17 cellular contexts compared by ENCODE assay signal in the genomic region with DNA sequence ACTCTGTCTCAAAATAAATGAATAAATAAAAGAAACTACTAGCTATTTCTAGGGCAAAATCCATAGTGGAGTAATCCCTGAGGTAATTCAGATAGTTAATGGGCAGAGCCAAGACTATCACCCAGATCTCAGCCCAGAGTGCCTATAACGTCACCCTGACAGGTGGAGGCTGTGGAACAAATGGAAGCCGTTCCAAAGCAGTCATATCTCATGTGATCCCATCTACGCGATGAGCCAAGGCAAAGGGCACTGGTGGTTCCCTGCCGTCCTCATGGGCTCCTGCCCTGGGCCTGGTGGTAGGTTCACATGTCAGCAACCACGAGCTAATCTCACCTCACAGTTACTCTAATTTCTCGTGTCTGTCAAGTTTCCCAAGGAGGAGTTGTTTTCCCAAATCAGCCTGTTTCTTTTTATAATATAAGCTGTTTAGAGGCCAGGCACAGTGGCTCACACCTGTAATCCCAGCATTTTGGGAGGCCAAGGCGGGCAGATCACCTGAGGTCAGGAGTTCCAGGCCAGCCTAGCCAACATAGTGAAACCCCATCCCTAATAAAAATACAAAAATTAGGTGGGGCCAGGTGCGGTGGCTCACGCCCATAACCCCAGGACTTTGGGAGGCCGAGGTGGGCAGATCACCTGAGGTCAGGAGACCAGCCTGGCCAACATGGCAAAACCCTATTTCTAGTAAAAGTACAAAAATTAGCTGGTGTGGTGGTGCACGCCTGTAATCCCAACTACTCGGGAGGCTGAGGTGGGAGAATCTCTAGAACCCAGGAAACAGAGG. TPM values are rescaled to one million over a fixed set of nuclear protein-coding genes. Genes with fewer than 3 reads are reported as not detected.
DNase-seq lines count a peak whose midpoint lies in the region; ATAC-seq and TF ChIP-seq lines count a peak whose summit lies in the region.
"Had no signal": no experiment of that assay in that cellular context is flagged by ENCODE, and none has a peak within 500 bp of the region (broad histone marks: within the 10 kb centered on the region; RNA-seq: fewer than 3 reads in every experiment).

No MANE protein-coding gene starts in this region.

- H3K36me3 Mint-ChIP-seq in activated naive CD8-positive, alpha-beta T cell: peaks cover 3% of the 10 kb centered on the region
- H3K36me3 Mint-ChIP-seq in activated naive CD8-positive, alpha-beta T cell treated with anti-CD3 and anti-CD28 coated beads for 36 hours: peaks cover 19% of the 10 kb centered on the region
- H3K36me3 Mint-ChIP-seq in activated B cell treated with CpG ODN at 0.5 μM for 24 hours (ENCODE audit: low read depth) (peaks cover 39% of the 10 kb centered on the region), naive B cell (peaks cover 5 to 8% of the 10 kb centered on the region in 2 donors)
- H3K36me3 Mint-ChIP-seq in stimulated activated memory B cell treated with anti-CD40 and anti-IgM and Interleukin-4, amounts not matched to agents 10 μg/mL and 1 μg/mL and 100 μg/mL, for 72 hours: peaks cover 20% of the 10 kb centered on the region

- ATAC-seq in activated B cell treated with CpG ODN at 0.5 μM for 24 hours (ENCODE audit: low read depth) (no peak), naive B cell (ENCODE audit: low read depth in 2 of 2) (no peak), PC-3 (no peak)
- no peak for ATAC-seq in stimulated activated memory B cell treated with anti-CD40 and anti-IgM and Interleukin-4, amounts not matched to agents 10 μg/mL and 1 μg/mL and 100 μg/mL, for 72 hours
- ATAC-seq in activated CD4-positive, CD25-positive, alpha-beta regulatory T cell treated with anti-CD3 and anti-CD28 coated beads, Interleukin-2, amount 50 U/mL, for 24 hours: no peak

- no peak overlapping the region for H3K4me2 ChIP-seq in PC-3 (ENCODE audit: low read length)

- peaks cover 22% of the 10 kb centered on the region for H3K36me3 ChIP-seq in WERI-Rb-1
- peaks cover 9% of the 10 kb centered on the region; the same call in 1 of the 2 replicates for H3K36me3 ChIP-seq in PC-3 (ENCODE audit: low read depth, low read length)

- H3K79me2 ChIP-seq in PC-3 (ENCODE audit: low read length): no peaks in the 10 kb centered on the region

- no peak overlapping the region for H2AFZ ChIP-seq in PC-3 (ENCODE audit: low read length)

- H3K4me3 Mint-ChIP-seq in activated naive CD8-positive, alpha-beta T cell: no peak overlapping the region
- no peak overlapping the region for H3K4me3 Mint-ChIP-seq in activated naive CD8-positive, alpha-beta T cell treated with anti-CD3 and anti-CD28 coated beads for 36 hours
- H3K4me3 Mint-ChIP-seq in activated B cell treated with CpG ODN at 0.5 μM for 24 hours (no peak overlapping the region), naive B cell (no peak overlapping the region)
- H3K4me3 Mint-ChIP-seq in stimulated activated memory B cell treated with anti-CD40 and anti-IgM and Interleukin-4, amounts not matched to agents 10 μg/mL and 1 μg/mL and 100 μg/mL, for 72 hours: no peak overlapping the region
- H3K4me3 Mint-ChIP-seq: CD14-positive monocyte, H9 had no signal

- CTCF ChIA-PET in activated B cell treated with CpG ODN at 0.5 μM for 24 hours (lab: Charles Lee): interaction anchor here (0.8 to 1.3 kb wide), 2 partner anchors 56 to 113 kb away, joined by 3 read pairs; no protein-coding TSS in a partner anchor
- CTCF ChIA-PET in PC-3 (lab: Charles Lee): no interaction called here

- no peak for DNase-seq in activated naive CD8-positive, alpha-beta T cell treated with anti-CD3 and anti-CD28 coated beads for 36 hours
- DNase-seq in activated B cell treated with CpG ODN at 0.5 μM for 24 hours (no peak), naive B cell (no peak), WERI-Rb-1 (no peak), PC-3 (no peak)
- DNase-seq: H9; NCI-H1436; NCI-H2107; NCI-H345; NCI-H526 treated with DMSO at 0.1 percent for 48 hours; NK-92 treated with Interleukin-12 subunit alpha and Interleukin-12 subunit beta, amount 100 ng/mL, for 24 hours; OCI-M1 had no signal

- no peaks in the 10 kb centered on the region for H3K9me2 ChIP-seq in PC-3 (replicated peaks; ENCODE audit: low read length)

- peak overlapping the region; percentile 78 for H3K27ac Mint-ChIP-seq in activated naive CD8-positive, alpha-beta T cell
- no peak overlapping the region for H3K27ac Mint-ChIP-seq in activated naive CD8-positive, alpha-beta T cell treated with anti-CD3 and anti-CD28 coated beads for 36 hours
- peak overlapping the region; percentile 5 for H3K27ac Mint-ChIP-seq in activated B cell treated with CpG ODN at 0.5 μM for 24 hours
- H3K27ac Mint-ChIP-seq in naive B cell: peak overlapping the region in 4 of 6 donors; percentile 68 to 88 (median 74)
- H3K27ac Mint-ChIP-seq in stimulated activated memory B cell treated with anti-CD40 and anti-IgM and Interleukin-4, amounts not matched to agents 10 μg/mL and 1 μg/mL and 100 μg/mL, for 72 hours: peak overlapping the region; percentile 20

- no peaks in the 10 kb centered on the region for H3K9me3 Mint-ChIP-seq in activated naive CD8-positive, alpha-beta T cell (ENCODE audit: low read depth)
- H3K9me3 Mint-ChIP-seq in activated naive CD8-positive, alpha-beta T cell treated with anti-CD3 and anti-CD28 coated beads for 36 hours: no peaks in the 10 kb centered on the region
- H3K9me3 Mint-ChIP-seq in activated B cell treated with CpG ODN at 0.5 μM for 24 hours (no peaks in the 10 kb centered on the region), naive B cell (no peaks in the 10 kb centered on the region)
- H3K9me3 Mint-ChIP-seq in stimulated activated memory B cell treated with anti-CD40 and anti-IgM and Interleukin-4, amounts not matched to agents 10 μg/mL and 1 μg/mL and 100 μg/mL, for 72 hours: no peaks in the 10 kb centered on the region
- H3K9me3 Mint-ChIP-seq: CD14-positive monocyte, H9 had no signal

- no peaks in the 10 kb centered on the region for H3K27me3 Mint-ChIP-seq in activated naive CD8-positive, alpha-beta T cell
- no peaks in the 10 kb centered on the region for H3K27me3 Mint-ChIP-seq in activated naive CD8-positive, alpha-beta T cell treated with anti-CD3 and anti-CD28 coated beads for 36 hours
- H3K27me3 Mint-ChIP-seq in activated B cell treated with CpG ODN at 0.5 μM for 24 hours: no peaks in the 10 kb centered on the region
- H3K27me3 Mint-ChIP-seq in naive B cell: no peaks in the 10 kb centered on the region
- no peaks in the 10 kb centered on the region for H3K27me3 Mint-ChIP-seq in stimulated activated memory B cell treated with anti-CD40 and anti-IgM and Interleukin-4, amounts not matched to agents 10 μg/mL and 1 μg/mL and 100 μg/mL, for 72 hours

- H3F3A ChIP-seq in PC-3 (ENCODE audit: low read length, unreplicated experiment): no peaks in the 10 kb centered on the region

- H4K20me1 ChIP-seq in PC-3 (ENCODE audit: low read length): no peaks in the 10 kb centered on the region

- H3K9ac ChIP-seq in PC-3 (ENCODE audit: low read length): no peak overlapping the region

- POLR2A ChIA-PET in activated B cell treated with CpG ODN at 0.5 μM for 24 hours (lab: Charles Lee): interaction anchor here (0.6 to 2.0 kb wide), 6 partner anchors 8 to 98 kb away, joined by 3 to 9 read pairs (median 4); no protein-coding TSS in a partner anchor
- POLR2A ChIA-PET in PC-3 (lab: Charles Lee; ENCODE audit: unreplicated experiment): no interaction called here

- peaks cover 2% of the 10 kb centered on the region for H3K4me1 ChIP-seq in PC-3 (ENCODE audit: insufficient read depth, low read length)

- TF ChIP-seq CTCF in activated B cell treated with CpG ODN at 0.5 μM for 24 hours (IDR thresholded peaks at IDR 0.05) (no peak), WERI-Rb-1 (IDR thresholded peaks at IDR 0.05; ENCODE audit: low read depth, low read length) (no peak), PC-3 (conservative IDR thresholded peaks at IDR 0.05; ENCODE audit: low read depth, low read length) (no peak)

- H3K4me3 ChIP-seq in WERI-Rb-1 (ENCODE audit: low read depth, low read length): no peak overlapping the region
- H3K4me3 ChIP-seq in PC-3 (ENCODE audit: low read length): no peak overlapping the region
- H3K4me3 ChIP-seq: GM12878 had no signal

- BruUV-seq in PC-3 (replicated peaks; lab: Mats Ljungman, UMichigan): no TSS peak

- H3K27me3 ChIP-seq in WERI-Rb-1 (ENCODE audit: insufficient read depth, low read depth, severe bottlenecking) (no peaks in the 10 kb centered on the region), PC-3 (ENCODE audit: low read length) (no peaks in the 10 kb centered on the region)

- H3K9me3 ChIP-seq in WERI-Rb-1 (ENCODE audit: severe bottlenecking) (no peaks in the 10 kb centered on the region), PC-3 (ENCODE audit: low read length) (no peaks in the 10 kb centered on the region)

- no peak overlapping the region for H3K27ac ChIP-seq in WERI-Rb-1
- no peak overlapping the region for H3K27ac ChIP-seq in PC-3 (ENCODE audit: low read length)

- intact Hi-C loops in activated B cell treated with CpG ODN at 0.5 μM for 24 hours (cut with micrococcal nuclease): no loop called here
- intact Hi-C loops in PC-3 (cut with micrococcal nuclease): no loop called here

- H3K4me1 Mint-ChIP-seq in activated naive CD8-positive, alpha-beta T cell (ENCODE audit: low read depth): peaks cover 34% of the 10 kb centered on the region
- peaks cover 33% of the 10 kb centered on the region for H3K4me1 Mint-ChIP-seq in activated naive CD8-positive, alpha-beta T cell treated with anti-CD3 and anti-CD28 coated beads for 36 hours
- H3K4me1 Mint-ChIP-seq in activated B cell treated with CpG ODN at 0.5 μM for 24 hours: peaks cover 34% of the 10 kb centered on the region
- H3K4me1 Mint-ChIP-seq in naive B cell: peaks cover 29 to 42% (median 39%) of the 10 kb centered on the region in 3 donors
- H3K4me1 Mint-ChIP-seq in stimulated activated memory B cell treated with anti-CD40 and anti-IgM and Interleukin-4, amounts not matched to agents 10 μg/mL and 1 μg/mL and 100 μg/mL, for 72 hours: peaks cover 51% of the 10 kb centered on the region

RNA-seq across cellular contexts. Expression of a gene that starts 22.5 kb away (rescaled TPM):
- total RNA-seq in activated naive CD8-positive, alpha-beta T cell treated with anti-CD3 and anti-CD28 coated beads for 36 hours: 10 to 100 TPM; 57.3 to 57.7 TPM
- total RNA-seq in activated B cell treated with CpG ODN at 0.5 μM for 24 hours (42.6 and 42.9 TPM in 2 replicates), PC-3 (2014; rRNA removed) (15.7 and 24.3 TPM in 2 replicates)
- polyA plus RNA-seq in naive B cell (ENCODE audit: low read depth in 6 of 6): 10 to 100 TPM; 43.8 to 69.0 (median 48.4) TPM

RNA-seq across cellular contexts. Expression of a gene that starts 22.8 kb away (rescaled TPM):
- 10 to 100 TPM; 71.0 to 81.8 TPM for total RNA-seq in activated naive CD8-positive, alpha-beta T cell treated with anti-CD3 and anti-CD28 coated beads for 36 hours
- total RNA-seq in activated B cell treated with CpG ODN at 0.5 μM for 24 hours (128 and 137 TPM in 2 replicates), PC-3 (2014; rRNA removed) (19.2 and 23.9 TPM in 2 replicates)
- 100 to 1,000 TPM; 485 to 708 (median 561) TPM for polyA plus RNA-seq in naive B cell (ENCODE audit: low read depth in 6 of 6)

RNA-seq across cellular contexts. Expression of a gene that starts 35.1 kb away (rescaled TPM):
- total RNA-seq in activated naive CD8-positive, alpha-beta T cell treated with anti-CD3 and anti-CD28 coated beads for 36 hours: 100 to 1,000 TPM; 422 to 424 TPM
- total RNA-seq in activated B cell treated with CpG ODN at 0.5 μM for 24 hours (175 and 180 TPM in 2 replicates), PC-3 (2014; rRNA removed) (68.9 and 94.2 TPM in 2 replicates)
- polyA plus RNA-seq in naive B cell (ENCODE audit: low read depth in 6 of 6): 100 to 1,000 TPM in 1 of 6 donors, 10 to 100 TPM in 5; 22.6 to 124 (median 78.2) TPM
